Comparison of ENCODE assay signal across 9 cellular contexts in the genomic region with DNA sequence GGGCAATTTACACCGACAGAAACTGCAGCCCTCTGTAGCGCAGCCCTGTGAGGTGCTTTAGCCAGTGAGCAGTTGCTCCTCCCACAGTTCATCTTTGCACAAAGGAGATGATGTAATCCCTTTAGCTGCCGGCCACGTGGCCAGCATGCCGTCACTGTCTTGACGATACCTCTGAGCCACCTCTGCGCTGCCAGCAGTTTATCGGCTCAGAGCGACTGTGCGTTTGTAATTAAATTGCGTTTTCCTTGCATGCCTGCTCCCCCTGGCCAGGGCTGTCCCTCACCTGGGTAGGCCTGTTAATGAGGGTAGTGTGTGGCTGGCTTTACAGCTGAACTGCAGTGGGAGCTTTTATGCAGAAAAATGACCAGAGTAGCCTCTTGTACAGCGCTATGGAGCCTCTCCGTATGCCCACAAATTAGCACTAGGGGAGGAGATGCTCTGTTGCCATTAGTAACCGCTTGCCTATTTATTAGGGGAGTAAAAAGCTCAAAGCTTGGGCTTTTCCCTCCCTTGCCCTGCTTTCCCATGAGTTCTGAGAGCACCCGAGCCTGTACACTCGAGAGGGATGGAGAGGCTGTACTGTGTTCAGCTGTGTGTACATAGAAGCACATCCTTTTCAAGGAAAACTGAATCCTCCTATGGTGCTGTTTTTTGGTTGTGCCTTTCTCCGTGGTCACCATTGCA.
DNase-seq lines count a peak whose midpoint lies in the region; ATAC-seq, FAIRE-seq and TF ChIP-seq lines count a peak whose summit lies in the region.
"Had no signal": no experiment of that assay in that cellular context is flagged by ENCODE, and none has a peak within 500 bp of the region (broad histone marks: within the 10 kb centered on the region; RNA-seq: fewer than 3 reads in every experiment).

No MANE protein-coding gene starts in this region.

- CTCF ChIA-PET in A549 (lab: Yijun Ruan, JAX): interaction anchor here (1.1 to 1.9 kb wide), 3 partner anchors 11 to 107 kb away, joined by 3 to 10 read pairs (median 3); partner anchors contain the start of gene TRIO
- CTCF ChIA-PET in naive thymus-derived CD4-positive, alpha-beta T cell (lab: Charles Lee): no interaction called here
- CTCF ChIA-PET in CD4-positive, alpha-beta T cell (lab: Charles Lee): no interaction called here

- peaks cover 5% of the 10 kb centered on the region for H3K27me3 Mint-ChIP-seq in endothelial cell (ENCODE audit: unreplicated experiment)
- peaks cover 0 to 23% (median 10%) of the 10 kb centered on the region in 5 donors for H3K27me3 Mint-ChIP-seq in naive thymus-derived CD4-positive, alpha-beta T cell
- H3K27me3 Mint-ChIP-seq in CD4-positive, alpha-beta T cell: no peaks in the 10 kb centered on the region

- intact Hi-C loops in naive thymus-derived CD4-positive, alpha-beta T cell (cut with micrococcal nuclease): no loop called here
- intact Hi-C loops in CD4-positive, alpha-beta T cell (cut with DNase I, micrococcal nuclease): no loop called here

- H3K4me3 ChIP-seq in A549 (no peak overlapping the region), HFF-Myc (replicated peaks; ENCODE audit: low read depth, low read length) (no peak overlapping the region)
- H3K4me3 ChIP-seq in naive thymus-derived CD4-positive, alpha-beta T cell (ENCODE audit: low read length): no peak overlapping the region

- ATAC-seq in A549: peak; percentile 41 to 55; a peak in 3 of 6 replicates
- peak; percentile 50 for ATAC-seq in naive thymus-derived CD4-positive, alpha-beta T cell
- no peak for ATAC-seq in CD4-positive, alpha-beta T cell (ENCODE audit: poor library complexity)
- no peak for ATAC-seq in GM21381 (IDR thresholded peaks at IDR 0.05; ENCODE audit: unreplicated experiment)

- peak overlapping the region; percentile 73 for H3K27ac Mint-ChIP-seq in endothelial cell (ENCODE audit: unreplicated experiment)
- no peak overlapping the region for H3K27ac Mint-ChIP-seq in naive thymus-derived CD4-positive, alpha-beta T cell
- no peak overlapping the region for H3K27ac Mint-ChIP-seq in CD4-positive, alpha-beta T cell
- H3K27ac Mint-ChIP-seq: T-helper 1 cell treated with Interleukin-12 subunit alpha and Interleukin-12 subunit beta and Interleukin-4 antibody, amounts not matched to agents 30 μg/mL and 1 μg/mL, for 36 hours had no signal

- 81% methylated on average over 17 of the region's 17 CpGs for WGBS in A549 (ENCODE audit: missing lambda C conversion rate)

- peaks cover 29% of the 10 kb centered on the region for H3K4me1 ChIP-seq in A549
- no peaks in the 10 kb centered on the region for H3K4me1 ChIP-seq in naive thymus-derived CD4-positive, alpha-beta T cell (ENCODE audit: control insufficient read depth in 2 of 2, insufficient read depth in 2 of 2, low read length in 2 of 2)

- H3K9me3 ChIP-seq in A549: peaks cover 21% of the 10 kb centered on the region
- H3K9me3 ChIP-seq in naive thymus-derived CD4-positive, alpha-beta T cell (ENCODE audit: control insufficient read depth in 2 of 3, low read length in 3 of 3): no peaks in the 10 kb centered on the region
- H3K9me3 ChIP-seq in CD4-positive, alpha-beta T cell (ENCODE audit: control insufficient read depth, low read length): no peaks in the 10 kb centered on the region

- DNase-seq in A549 (ENCODE audit: low read depth in 1 of 2, low spot score in 1 of 2) (peak in 1 of 2 experiments; percentile 33), HFF-Myc (ENCODE audit: extremely low read depth, low read depth) (peak; percentile 48), NCI-H526 treated with DMSO at 0.1 percent for 48 hours (lab: John Stamatoyannopoulos, UW) (peak; percentile 64), endothelial cell (ENCODE audit: low spot score) (no peak)
- no peak for DNase-seq in naive thymus-derived CD4-positive, alpha-beta T cell
- DNase-seq in stimulated activated CD4-positive, alpha-beta T cell treated with anti-CD3 and anti-CD28 coated beads, Interleukin-2, amount 100 ng/mL, for 48 hours: no peak
- DNase-seq in CD4-positive, alpha-beta T cell: no peak

- no peak for TF ChIP-seq POLR2A in A549 (IDR thresholded peaks at IDR 0.05; ENCODE audit: low read length)

- H3K27ac ChIP-seq in A549: peak overlapping the region; percentile 21 to 73; a peak in 4 of 6 replicates
- H3K27ac ChIP-seq in naive thymus-derived CD4-positive, alpha-beta T cell (ENCODE audit: low read depth, low read length): no peak overlapping the region
- no peak overlapping the region for H3K27ac ChIP-seq in CD4-positive, alpha-beta T cell (ENCODE audit: low read depth, low read length)

- H3K4me2 ChIP-seq in A549: 0 out of 3 replicates have a peak overlapping the region, but pooled peaks have one; percentile 1

- TF ChIP-seq CTCF in A549 (IDR thresholded peaks at IDR 0.05) (no peak), HFF-Myc (IDR thresholded peaks at IDR 0.05; ENCODE audit: low read depth, low read length, missing control alignments) (no peak), endothelial cell (IDR thresholded peaks at IDR 0.05; ENCODE audit: unreplicated experiment) (no peak)
- no peak for TF ChIP-seq CTCF in CD4-positive, alpha-beta T cell (IDR thresholded peaks at IDR 0.05)

- POLR2A ChIA-PET in A549 (lab: Yijun Ruan, JAX): interaction anchor here (0.6 kb wide), 1 partner anchor 39 kb away, joined by 3 read pairs; no protein-coding TSS in a partner anchor
- POLR2A ChIA-PET in naive thymus-derived CD4-positive, alpha-beta T cell (lab: Charles Lee): no interaction called here
- POLR2A ChIA-PET in CD4-positive, alpha-beta T cell (lab: Charles Lee): no interaction called here

- no peaks in the 10 kb centered on the region for H3K36me3 Mint-ChIP-seq in endothelial cell (ENCODE audit: low read depth, unreplicated experiment)
- no peaks in the 10 kb centered on the region for H3K36me3 Mint-ChIP-seq in naive thymus-derived CD4-positive, alpha-beta T cell
- H3K36me3 Mint-ChIP-seq in CD4-positive, alpha-beta T cell (ENCODE audit: low read depth): no peaks in the 10 kb centered on the region

- H3K4me1 Mint-ChIP-seq in endothelial cell (ENCODE audit: unreplicated experiment): peaks cover 56% of the 10 kb centered on the region
- peaks cover 0 to 6% (median 0%) of the 10 kb centered on the region in 7 donors for H3K4me1 Mint-ChIP-seq in naive thymus-derived CD4-positive, alpha-beta T cell
- no peaks in the 10 kb centered on the region for H3K4me1 Mint-ChIP-seq in CD4-positive, alpha-beta T cell (ENCODE audit: low read depth)

- no peaks in the 10 kb centered on the region for H3K9me3 Mint-ChIP-seq in endothelial cell (ENCODE audit: unreplicated experiment)
- no peaks in the 10 kb centered on the region for H3K9me3 Mint-ChIP-seq in naive thymus-derived CD4-positive, alpha-beta T cell
- H3K9me3 Mint-ChIP-seq in CD4-positive, alpha-beta T cell: no peaks in the 10 kb centered on the region

- no peaks in the 10 kb centered on the region for H3K36me3 ChIP-seq in naive thymus-derived CD4-positive, alpha-beta T cell (ENCODE audit: control insufficient read depth in 2 of 3, insufficient read depth in 3 of 3, low read length in 3 of 3)

- no peaks in the 10 kb centered on the region for H3K27me3 ChIP-seq in naive thymus-derived CD4-positive, alpha-beta T cell (ENCODE audit: control insufficient read depth in 2 of 2, insufficient read depth in 2 of 2, low read length in 2 of 2)
- no peaks in the 10 kb centered on the region for H3K27me3 ChIP-seq in CD4-positive, alpha-beta T cell (ENCODE audit: control insufficient read depth, insufficient read depth, low read length)

- no peak for TF ChIP-seq EP300 in A549 (IDR thresholded peaks at IDR 0.05)

- TF ChIP-seq RAD21 in A549 (conservative IDR thresholded peaks at IDR 0.05 in 1 of 2, IDR thresholded peaks at IDR 0.05 in 1 of 2): no peak

- no peak for FAIRE-seq in A549 (lab: Jason Lieb, UNC)

- H3K4me3 Mint-ChIP-seq in endothelial cell (ENCODE audit: unreplicated experiment): no peak overlapping the region
- H3K4me3 Mint-ChIP-seq in naive thymus-derived CD4-positive, alpha-beta T cell: no peak overlapping the region
- H3K4me3 Mint-ChIP-seq in CD4-positive, alpha-beta T cell: no peak overlapping the region
- H3K4me3 Mint-ChIP-seq: T-helper 1 cell treated with Interleukin-12 subunit alpha and Interleukin-12 subunit beta and Interleukin-4 antibody, amounts not matched to agents 30 μg/mL and 1 μg/mL, for 36 hours had no signal

TF ChIP-seq in A549, 52 proteins besides CTCF, POLR2A, EP300 and RAD21:
- TF ChIP-seq KDM1A (IDR thresholded peaks at IDR 0.05; ENCODE audit: low read depth) (no peak), SMC3 (IDR thresholded peaks at IDR 0.05) (no peak), MAX (IDR thresholded peaks at IDR 0.05) (peak; percentile 80), FOXS1 (CRISPR knock-in tag; IDR thresholded peaks at IDR 0.05) (no peak), ZSCAN20 (CRISPR knock-in tag; IDR thresholded peaks at IDR 0.05) (no peak), HEYL (CRISPR knock-in tag; IDR thresholded peaks at IDR 0.05) (no peak), EHMT2 (IDR thresholded peaks at IDR 0.05; ENCODE audit: low read depth) (no peak), SREBF2 (IDR thresholded peaks at IDR 0.05) (no peak), USF2 (IDR thresholded peaks at IDR 0.05) (peak; percentile 24; the same call in 1 of the 2 replicates), NPAS2 (CRISPR knock-in tag; IDR thresholded peaks at IDR 0.05; ENCODE audit: borderline replicate concordance) (no peak), HOXA7 (CRISPR knock-in tag; IDR thresholded peaks at IDR 0.05) (no peak), KDM5A (IDR thresholded peaks at IDR 0.05) (no peak), BHLHE40 (IDR thresholded peaks at IDR 0.05; ENCODE audit: low read depth, low read length) (no peak), JUNB (IDR thresholded peaks at IDR 0.05) (no peak), CHD4 (IDR thresholded peaks at IDR 0.05; ENCODE audit: borderline replicate concordance) (no peak), JUN (IDR thresholded peaks at IDR 0.05) (no peak)

Comparison
In these comparisons a context has a peak if more than half of its experiments do, and no peak if none do; other contexts are left out.
1. ATAC-seq: peak in A549 (2 of 2) and naive thymus-derived CD4-positive, alpha-beta T cell (single experiment); none in CD4-positive, alpha-beta T cell (single experiment) and GM21381 (single experiment).
2. DNase-seq: peak in HFF-Myc (single experiment) and NCI-H526 treated with DMSO at 0.1 percent for 48 hours (single experiment); none in endothelial cell (single experiment), naive thymus-derived CD4-positive, alpha-beta T cell (0 of 9), stimulated activated CD4-positive, alpha-beta T cell treated with anti-CD3 and anti-CD28 coated beads, Interleukin-2, amount 100 ng/mL, for 48 hours (0 of 2) and CD4-positive, alpha-beta T cell (0 of 10).
3. H3K27ac ChIP-seq: peak in A549 (2 of 2); none in naive thymus-derived CD4-positive, alpha-beta T cell (single experiment) and CD4-positive, alpha-beta T cell (single experiment).